Comparison of ENCODE assay signal across 8 cellular contexts in genomic region chr19:37551123-37551993, GRCh38. TPM values are rescaled to one million over a fixed set of nuclear protein-coding genes. Genes with fewer than 3 reads are reported as not detected.
A peak's percentile ranks its signal among the peaks of the same experiment; 100 is the strongest.
DNase-seq lines count a peak whose midpoint lies in the region; ATAC-seq, FAIRE-seq and TF ChIP-seq lines count a peak whose summit lies in the region.

No MANE protein-coding gene starts in this region.

- POLR2A ChIA-PET in HepG2 (lab: Yijun Ruan, JAX), result no interaction called here
- POLR2A ChIA-PET in Caco-2 (lab: Charles Lee), result no interaction called here

- no peak overlapping the region for H3K27ac ChIP-seq in liver (ENCODE audit: low read depth in 1 of 2, low read length in 2 of 2)
- H3K27ac ChIP-seq in HepG2 (ENCODE audit: extremely low read length, insufficient read depth, low read length), result no peak overlapping the region
- no peak overlapping the region for H3K27ac ChIP-seq in endodermal cell (ENCODE audit: low read depth, low read length)
- no peak overlapping the region for H3K27ac ChIP-seq in neuronal stem cell (replicated peaks; ENCODE audit: low read length)

- peak overlapping the region; percentile 70 for H3K18ac ChIP-seq in neuronal stem cell (ENCODE audit: low read length)

- no peak overlapping the region for H2AFZ ChIP-seq in HepG2 (ENCODE audit: low read length)
- H2AFZ ChIP-seq in neuronal stem cell (ENCODE audit: low read length), result no peak overlapping the region

- H2BK120ac ChIP-seq in neuronal stem cell (ENCODE audit: low read depth, low read length), result no peak overlapping the region

- no peaks in the 10 kb centered on the region for H4K20me1 ChIP-seq in HepG2 (ENCODE audit: insufficient read depth, low read length)

- TF ChIP-seq CTCF in liver (IDR thresholded peaks at IDR 0.05; ENCODE audit: low read depth, low read length, missing input control), result no peak
- TF ChIP-seq CTCF in HepG2 (CRISPR knock-in tag; IDR thresholded peaks at IDR 0.05), result no peak
- TF ChIP-seq CTCF in WI38 (IDR thresholded peaks at IDR 0.05; ENCODE audit: low read depth, low read length), result peak; percentile 37; the same call in 1 of the 2 replicates
- TF ChIP-seq CTCF in endodermal cell (conservative IDR thresholded peaks at IDR 0.05), result peak; percentile 53
- no peak for TF ChIP-seq CTCF in Caco-2 (IDR thresholded peaks at IDR 0.05; ENCODE audit: insufficient read depth in 1 of 2, low read depth in 1 of 2, low read length in 1 of 2, severe bottlenecking in 1 of 2, unreplicated experiment in 1 of 2)

- no peaks in the 10 kb centered on the region for H3K79me1 ChIP-seq in neuronal stem cell (ENCODE audit: low read depth, low read length)

- H3K27ac Mint-ChIP-seq in endodermal cell, result no peak overlapping the region
- no peak overlapping the region for H3K27ac Mint-ChIP-seq in Caco-2 (ENCODE audit: unreplicated experiment)

- H3K4me2 ChIP-seq in HepG2 (ENCODE audit: low read depth, low read length) (no peak overlapping the region), neuronal stem cell (ENCODE audit: insufficient read depth, low read length, poor library complexity, severe bottlenecking) (peak overlapping the region; percentile 23)

- DNase-seq in HepG2 (ENCODE audit: low spot score), result no peak
- peak; percentile 50 for DNase-seq in endodermal cell
- DNase-seq in neuronal stem cell (ENCODE audit: low spot score), result no peak
- no peak for DNase-seq in islet precursor cell
- DNase-seq in Caco-2, result no peak

- H3K27me3 ChIP-seq in liver (ENCODE audit: control insufficient read depth in 4 of 4, insufficient read depth in 4 of 4, low read length in 3 of 4), result no peaks in the 10 kb centered on the region
- no peaks in the 10 kb centered on the region for H3K27me3 ChIP-seq in HepG2 (ENCODE audit: control insufficient read depth in 1 of 2, insufficient read depth in 2 of 2, low read length in 2 of 2)
- H3K27me3 ChIP-seq in endodermal cell (ENCODE audit: control insufficient read depth, insufficient read depth, low read length, poor library complexity, severe bottlenecking), result no peaks in the 10 kb centered on the region
- no peaks in the 10 kb centered on the region for H3K27me3 ChIP-seq in neuronal stem cell (ENCODE audit: control insufficient read depth in 3 of 3, insufficient read depth in 3 of 3, low read depth in 1 of 3, low read length in 3 of 3)
- no peaks in the 10 kb centered on the region for H3K27me3 ChIP-seq in Caco-2 (replicated peaks; ENCODE audit: control insufficient read depth, insufficient read depth, low read length)

- peak overlapping the region; percentile 22 to 59 (median 57) for H3K4me3 ChIP-seq in liver (ENCODE audit: low read depth in 1 of 3, low read length in 3 of 3)
- no peak overlapping the region for H3K4me3 ChIP-seq in HepG2 (replicated peaks in 1 of 3; ENCODE audit: insufficient read depth in 1 of 3, low read depth in 2 of 3, low read length in 3 of 3)
- peak overlapping the region; percentile 76 for H3K4me3 ChIP-seq in WI38 (ENCODE audit: low read depth, low read length)
- peak overlapping the region; percentile 64 for H3K4me3 ChIP-seq in endodermal cell (ENCODE audit: low read length)
- peak overlapping the region; percentile 11 to 87 for H3K4me3 ChIP-seq in neuronal stem cell (ENCODE audit: low read length in 2 of 2)
- H3K4me3 ChIP-seq in Caco-2 (ENCODE audit: low read depth, low read length), result no peak overlapping the region

- H3K36me3 Mint-ChIP-seq in endodermal cell (ENCODE audit: low read depth) (peaks cover 34% of the 10 kb centered on the region), Caco-2 (ENCODE audit: insufficient read depth, unreplicated experiment) (peaks cover 4% of the 10 kb centered on the region)

- peak overlapping the region; percentile 36 for H2AK5ac ChIP-seq in neuronal stem cell (ENCODE audit: low read depth, low read length)

- H3K79me2 ChIP-seq in HepG2 (ENCODE audit: insufficient read depth, low read length), result no peaks in the 10 kb centered on the region

- H3K4ac ChIP-seq in neuronal stem cell (ENCODE audit: low read length), result peak overlapping the region; percentile 46

- H3K4me1 ChIP-seq in liver (ENCODE audit: control insufficient read depth in 4 of 4, insufficient read depth in 4 of 4, low read length in 3 of 4), result no peaks in the 10 kb centered on the region
- no peaks in the 10 kb centered on the region for H3K4me1 ChIP-seq in HepG2 (ENCODE audit: insufficient read depth, low read length)
- H3K4me1 ChIP-seq in endodermal cell (ENCODE audit: control insufficient read depth, insufficient read depth, low read length), result no peaks in the 10 kb centered on the region
- H3K4me1 ChIP-seq in neuronal stem cell (ENCODE audit: control insufficient read depth in 2 of 2, insufficient read depth in 1 of 2, low read depth in 1 of 2, low read length in 2 of 2), result no peaks in the 10 kb centered on the region
- no peaks in the 10 kb centered on the region for H3K4me1 ChIP-seq in Caco-2

- TF ChIP-seq RAD21 in liver (IDR thresholded peaks at IDR 0.05), result no peak
- TF ChIP-seq RAD21 in HepG2 (CRISPR knock-in tag; IDR thresholded peaks at IDR 0.05), result no peak

- no peaks in the 10 kb centered on the region for H3K36me3 ChIP-seq in liver (ENCODE audit: control insufficient read depth in 4 of 4, insufficient read depth in 3 of 4, low read depth in 1 of 4, low read length in 3 of 4)
- H3K36me3 ChIP-seq in HepG2 (replicated peaks in 1 of 2; ENCODE audit: control insufficient read depth in 1 of 2, insufficient read depth in 2 of 2, low read length in 2 of 2), result no peaks in the 10 kb centered on the region
- H3K36me3 ChIP-seq in endodermal cell (ENCODE audit: control insufficient read depth, insufficient read depth, low read length), result peaks cover 2% of the 10 kb centered on the region
- peaks cover 0 to 1% of the 10 kb centered on the region in 2 donors for H3K36me3 ChIP-seq in neuronal stem cell (replicated peaks in 1 of 2; ENCODE audit: control insufficient read depth in 2 of 2, insufficient read depth in 2 of 2, low read length in 2 of 2)
- H3K36me3 ChIP-seq in Caco-2 (ENCODE audit: control insufficient read depth, insufficient read depth, low read length), result no peaks in the 10 kb centered on the region

- no peak for TF ChIP-seq POLR2A in HepG2 (IDR thresholded peaks at IDR 0.05; ENCODE audit: insufficient read depth in 1 of 2, low read depth in 2 of 2, low read length in 2 of 2)

- peak overlapping the region; percentile 0 for H3K14ac ChIP-seq in neuronal stem cell (ENCODE audit: low read length)

- no peak overlapping the region for H2BK15ac ChIP-seq in neuronal stem cell (ENCODE audit: low read length)

- H3K4me1 Mint-ChIP-seq in endodermal cell (no peaks in the 10 kb centered on the region), Caco-2 (ENCODE audit: low read depth, unreplicated experiment) (no peaks in the 10 kb centered on the region)

- H3K9ac ChIP-seq in liver (ENCODE audit: low read depth in 1 of 2, low read length in 2 of 2) (no peak overlapping the region), HepG2 (ENCODE audit: insufficient read depth, low read depth, low read length) (no peak overlapping the region), endodermal cell (ENCODE audit: extremely low read depth, low read length, poor library complexity, severe bottlenecking) (no peak overlapping the region), neuronal stem cell (ENCODE audit: low read depth, low read length, poor library complexity) (peak overlapping the region; percentile 72)

- no peak overlapping the region for H4K91ac ChIP-seq in neuronal stem cell (ENCODE audit: low read depth, low read length, poor library complexity)

- no peak overlapping the region for H3K4me3 Mint-ChIP-seq in endodermal cell
- H3K4me3 Mint-ChIP-seq in Caco-2 (ENCODE audit: unreplicated experiment), result no peak overlapping the region

- CTCF ChIA-PET in HepG2 (lab: Yijun Ruan, JAX; ENCODE audit: low intra/inter-chr PET ratio, low total read pairs) (no interaction called here), Caco-2 (lab: Charles Lee) (no interaction called here)

- H4K8ac ChIP-seq in neuronal stem cell (ENCODE audit: low read depth, low read length), result no peak overlapping the region

- intact Hi-C loops in HepG2 (cut with micrococcal nuclease; ENCODE audit: unreplicated experiment), result no loop called here
- intact Hi-C loops in Caco-2 (cut with micrococcal nuclease; ENCODE audit: unreplicated experiment), result no loop called here

- FAIRE-seq in HepG2 (lab: Jason Lieb, UNC), result no peak

- no peak overlapping the region for H2BK12ac ChIP-seq in neuronal stem cell (ENCODE audit: low read length)

- H3K23ac ChIP-seq in neuronal stem cell (ENCODE audit: low read depth, low read length, poor library complexity), result peak overlapping the region; percentile 68

- TF ChIP-seq EP300 in HepG2 (IDR thresholded peaks at IDR 0.05; ENCODE audit: low read depth in 2 of 2, low read length in 2 of 2) (no peak), HepG2 (CRISPR knock-in tag; IDR thresholded peaks at IDR 0.05; ENCODE audit: borderline replicate concordance) (no peak)

- in situ Hi-C loops in HepG2 (cut with HindIII; ENCODE audit: extremely low pct_ligation_motif_present, low pct_unique_long_range_greater_than_20kb), result no loop called here

- ATAC-seq in HepG2 (no peak), GM19463 (IDR thresholded peaks at IDR 0.05; ENCODE audit: unreplicated experiment) (no peak)

- H3K9me3 Mint-ChIP-seq in endodermal cell, result peaks cover 89% of the 10 kb centered on the region
- peaks cover 55% of the 10 kb centered on the region for H3K9me3 Mint-ChIP-seq in Caco-2 (ENCODE audit: unreplicated experiment)

- peaks cover 42 to 85% (median 56%) of the 10 kb centered on the region in 4 donors for H3K9me3 ChIP-seq in liver (ENCODE audit: control insufficient read depth in 4 of 4, low read length in 3 of 4)
- peaks cover 90% of the 10 kb centered on the region for H3K9me3 ChIP-seq in HepG2 (ENCODE audit: low read length)
- peaks cover 93% of the 10 kb centered on the region for H3K9me3 ChIP-seq in endodermal cell (ENCODE audit: control insufficient read depth, low read length)
- H3K9me3 ChIP-seq in neuronal stem cell (replicated peaks in 1 of 2; ENCODE audit: control insufficient read depth in 2 of 2, insufficient read depth in 1 of 2, low read depth in 1 of 2, low read length in 2 of 2), result peaks cover 46 to 71% of the 10 kb centered on the region in 2 donors
- H3K9me3 ChIP-seq in Caco-2, result peaks cover 48% of the 10 kb centered on the region

- BruUV-seq in HepG2 (replicated peaks; lab: Mats Ljungman, UMichigan) (no TSS peak), Caco-2 (replicated peaks; lab: Mats Ljungman, UMichigan) (no TSS peak)

- WGBS in liver, result 9% methylated on average over 65 of the region's 65 CpGs
- 74% methylated on average over 31 of the region's 65 CpGs for WGBS in HepG2 (ENCODE audit: low lambda C conversion rate)
- 75 to 84% methylated on average over 45 to 65 of the region's 65 CpGs for WGBS in endodermal cell (ENCODE audit: insufficient coverage in 1 of 2, insufficient read length in 1 of 2), 2 experiments
- WGBS in neuronal stem cell (ENCODE audit: extremely low coverage in 2 of 2, insufficient read length in 2 of 2, insufficient replicate concordance in 1 of 2), 2 donors, result no CpG with 5 or more reads among the region's 65 CpGs

- H3K27me3 Mint-ChIP-seq in endodermal cell (ENCODE audit: insufficient read depth), result no peaks in the 10 kb centered on the region
- H3K27me3 Mint-ChIP-seq in Caco-2 (ENCODE audit: insufficient read depth, unreplicated experiment), result no peaks in the 10 kb centered on the region

- H2BK5ac ChIP-seq in neuronal stem cell (ENCODE audit: low read length), result no peak overlapping the region

RNA-seq across cellular contexts. Expression of gene ZNF571, which starts 43.2 kb away (rescaled TPM):
- total RNA-seq in liver, result 1 to 10 TPM; 1.6 to 1.8 TPM
- polyA plus RNA-seq in liver, result under 1 TPM; 0.63 to 0.85 TPM
- 1.9 and 4.0 TPM in 2 replicates for total RNA-seq in HepG2 (2016; rRNA removed; fragmentation: Illumina TruSeq; extraction: Trizol)
- 1.5 and 2.1 TPM in 2 replicates for total RNA-seq in HepG2 (2016; cell fraction: cytosol; rRNA removed; fragmentation: Illumina TruSeq; extraction: Trizol; ENCODE audit: low read depth)
- 2.9 and 3.0 TPM in 2 replicates for total RNA-seq in HepG2 (2016; cell fraction: insoluble cytoplasmic fraction; rRNA removed; fragmentation: Illumina TruSeq; extraction: Trizol)
- 1.7 and 2.0 TPM in 2 replicates for total RNA-seq in HepG2 (2016; cell fraction: membrane; rRNA removed; fragmentation: Illumina TruSeq; extraction: Trizol)
- total RNA-seq in HepG2 (2016; cell fraction: nucleus; rRNA removed; fragmentation: Illumina TruSeq; extraction: Trizol), result 2.9 and 3.0 TPM in 2 replicates
- 1.3 and 1.6 TPM in 2 replicates for polyA plus RNA-seq in HepG2 (2011; rRNA removed)
- 0.35 and 3.4 TPM in 2 replicates for polyA plus RNA-seq in HepG2 (2011; cell fraction: cytosol; rRNA removed)
- polyA plus RNA-seq in HepG2 (2011; cell fraction: nucleus; rRNA removed), result 1.6 and 2.5 TPM in 2 replicates
- polyA plus RNA-seq in HepG2 (2012), result 1.9 and 2.3 TPM in 2 replicates
- 0.14 and 0.16 TPM in 2 replicates for polyA plus RNA-seq in HepG2 (2016; cell fraction: cytosol; fragmentation: Illumina TruSeq; extraction: Trizol; ENCODE audit: low read depth)
- polyA plus RNA-seq in HepG2 (2016; cell fraction: insoluble cytoplasmic fraction; fragmentation: Illumina TruSeq; extraction: Trizol; ENCODE audit: low read depth), result 1.8 and 1.9 TPM in 2 replicates
- polyA plus RNA-seq in HepG2 (2016; cell fraction: membrane; fragmentation: Illumina TruSeq; extraction: Trizol; ENCODE audit: low read depth), result 0.49 and 0.65 TPM in 2 replicates
- polyA plus RNA-seq in HepG2 (2016; cell fraction: nucleus; fragmentation: Illumina TruSeq; extraction: Trizol; ENCODE audit: insufficient read depth, low read depth), result 3.9 and 5.1 TPM in 2 replicates
- polyA minus RNA-seq in HepG2 (2011; rRNA and poly(A)+ RNA removed; ENCODE audit: low replicate concordance), result 2.5 and 5.2 TPM in 2 replicates
- polyA minus RNA-seq in HepG2 (2011; cell fraction: cytosol; rRNA and poly(A)+ RNA removed), result 1.4 and 1.5 TPM in 2 replicates
- 4.2 and 8.8 TPM in 2 replicates for polyA minus RNA-seq in HepG2 (2011; cell fraction: nucleus; rRNA and poly(A)+ RNA removed)
- 1 to 10 TPM; 3.9 to 5.6 TPM for total RNA-seq in endodermal cell
- 5.3 TPM for polyA plus RNA-seq in endodermal cell (2013, experiment 1 of 2)
- 6.0 TPM for polyA plus RNA-seq in endodermal cell (2013, experiment 2 of 2)
- polyA plus RNA-seq in neuronal stem cell (2013, experiment 1 of 2), result 4.6 TPM
- polyA plus RNA-seq in neuronal stem cell (2013, experiment 2 of 2), result 4.1 TPM
- total RNA-seq in Caco-2 (2022), result 1.4 and 3.6 TPM in 2 replicates

RNA-seq across cellular contexts. Expression of gene ZNF540, which starts 43.3 kb away (rescaled TPM):
- total RNA-seq in liver (1 to 10 TPM in 1 of 2 donors, under 1 TPM in 1; 0.33 to 1.3 TPM), HepG2 (2016; rRNA removed; fragmentation: Illumina TruSeq; extraction: Trizol) (0.21 and 0.40 TPM in 2 replicates), endodermal cell (not detected), Caco-2 (2022) (0.36 TPM in 1 of 2 replicates, not detected in the other)
- polyA plus RNA-seq in liver (1 to 10 TPM in 1 of 2 donors, under 1 TPM in 1; 0.50 to 2.0 TPM), HepG2 (2011; rRNA removed) (0.21 and 0.47 TPM in 2 replicates)
- total RNA-seq in HepG2 (2016; cell fraction: cytosol; rRNA removed; fragmentation: Illumina TruSeq; extraction: Trizol; ENCODE audit: low read depth), result not detected in 2 replicates
- total RNA-seq in HepG2 (2016; cell fraction: insoluble cytoplasmic fraction; rRNA removed; fragmentation: Illumina TruSeq; extraction: Trizol), result 0.48 and 0.54 TPM in 2 replicates
- total RNA-seq in HepG2 (2016; cell fraction: membrane; rRNA removed; fragmentation: Illumina TruSeq; extraction: Trizol), result 0.14 and 0.37 TPM in 2 replicates
- total RNA-seq in HepG2 (2016; cell fraction: nucleus; rRNA removed; fragmentation: Illumina TruSeq; extraction: Trizol), result 0.43 and 0.75 TPM in 2 replicates
- polyA plus RNA-seq in HepG2 (2011; cell fraction: cytosol; rRNA removed), result 0.15 and 0.41 TPM in 2 replicates
- polyA plus RNA-seq in HepG2 (2011; cell fraction: nucleus; rRNA removed), result 0.37 and 1.1 TPM in 2 replicates
- polyA plus RNA-seq in HepG2 (2012), result 0.72 and 0.75 TPM in 2 replicates
- 0.06 TPM in 1 of 2 replicates, not detected in the other for polyA plus RNA-seq in HepG2 (2016; cell fraction: cytosol; fragmentation: Illumina TruSeq; extraction: Trizol; ENCODE audit: low read depth)
- 0.24 and 0.97 TPM in 2 replicates for polyA plus RNA-seq in HepG2 (2016; cell fraction: insoluble cytoplasmic fraction; fragmentation: Illumina TruSeq; extraction: Trizol; ENCODE audit: low read depth)
- polyA plus RNA-seq in HepG2 (2016; cell fraction: membrane; fragmentation: Illumina TruSeq; extraction: Trizol; ENCODE audit: low read depth), result 0.07 TPM in 1 of 2 replicates, not detected in the other
- 0.63 and 0.87 TPM in 2 replicates for polyA plus RNA-seq in HepG2 (2016; cell fraction: nucleus; fragmentation: Illumina TruSeq; extraction: Trizol; ENCODE audit: insufficient read depth, low read depth)
- 0.12 and 0.32 TPM in 2 replicates for polyA minus RNA-seq in HepG2 (2011; rRNA and poly(A)+ RNA removed; ENCODE audit: low replicate concordance)
- polyA minus RNA-seq in HepG2 (2011; cell fraction: cytosol; rRNA and poly(A)+ RNA removed), result not detected in 2 replicates
- polyA minus RNA-seq in HepG2 (2011; cell fraction: nucleus; rRNA and poly(A)+ RNA removed), result 0.52 and 0.87 TPM in 2 replicates
- polyA plus RNA-seq in endodermal cell (2013, experiment 1 of 2), result 1.4 TPM
- 0.50 TPM for polyA plus RNA-seq in endodermal cell (2013, experiment 2 of 2)
- 0.43 TPM for polyA plus RNA-seq in neuronal stem cell (2013, experiment 1 of 2)
- polyA plus RNA-seq in neuronal stem cell (2013, experiment 2 of 2), result 0.42 TPM

RNA-seq across cellular contexts. Expression of gene ZNF793, which starts 44.6 kb away (rescaled TPM):
- total RNA-seq in liver (under 1 TPM; 0.84 to 0.93 TPM), HepG2 (2016; rRNA removed; fragmentation: Illumina TruSeq; extraction: Trizol) (0.20 and 0.35 TPM in 2 replicates), endodermal cell (10 to 100 TPM; 18.4 to 18.6 TPM), Caco-2 (2022) (not detected in 2 replicates)
- polyA plus RNA-seq in liver (under 1 TPM; 0.15 to 0.18 TPM), HepG2 (2011; rRNA removed) (0.13 and 0.14 TPM in 2 replicates)
- not detected in 2 replicates for total RNA-seq in HepG2 (2016; cell fraction: cytosol; rRNA removed; fragmentation: Illumina TruSeq; extraction: Trizol; ENCODE audit: low read depth)
- total RNA-seq in HepG2 (2016; cell fraction: insoluble cytoplasmic fraction; rRNA removed; fragmentation: Illumina TruSeq; extraction: Trizol), result 0.19 and 0.24 TPM in 2 replicates
- 0.24 TPM in 1 of 2 replicates, not detected in the other for total RNA-seq in HepG2 (2016; cell fraction: membrane; rRNA removed; fragmentation: Illumina TruSeq; extraction: Trizol)
- total RNA-seq in HepG2 (2016; cell fraction: nucleus; rRNA removed; fragmentation: Illumina TruSeq; extraction: Trizol), result 0.34 and 0.38 TPM in 2 replicates
- 0.04 and 0.05 TPM in 2 replicates for polyA plus RNA-seq in HepG2 (2011; cell fraction: cytosol; rRNA removed)
- polyA plus RNA-seq in HepG2 (2011; cell fraction: nucleus; rRNA removed), result 0.18 and 0.35 TPM in 2 replicates
- polyA plus RNA-seq in HepG2 (2012), result 0.07 and 0.08 TPM in 2 replicates
- polyA plus RNA-seq in HepG2 (2016; cell fraction: cytosol; fragmentation: Illumina TruSeq; extraction: Trizol; ENCODE audit: low read depth), result not detected in 2 replicates
- 0.17 and 0.32 TPM in 2 replicates for polyA plus RNA-seq in HepG2 (2016; cell fraction: insoluble cytoplasmic fraction; fragmentation: Illumina TruSeq; extraction: Trizol; ENCODE audit: low read depth)
- 0.03 TPM in 1 of 2 replicates, not detected in the other for polyA plus RNA-seq in HepG2 (2016; cell fraction: membrane; fragmentation: Illumina TruSeq; extraction: Trizol; ENCODE audit: low read depth)
- 0.21 and 1.00 TPM in 2 replicates for polyA plus RNA-seq in HepG2 (2016; cell fraction: nucleus; fragmentation: Illumina TruSeq; extraction: Trizol; ENCODE audit: insufficient read depth, low read depth)
- polyA minus RNA-seq in HepG2 (2011; rRNA and poly(A)+ RNA removed; ENCODE audit: low replicate concordance), result 0.16 TPM in 1 of 2 replicates, not detected in the other
- polyA minus RNA-seq in HepG2 (2011; cell fraction: cytosol; rRNA and poly(A)+ RNA removed), result not detected in 2 replicates
- polyA minus RNA-seq in HepG2 (2011; cell fraction: nucleus; rRNA and poly(A)+ RNA removed), result 0.37 and 1.0 TPM in 2 replicates
- polyA plus RNA-seq in endodermal cell (2013, experiment 1 of 2), result 9.0 TPM
- 8.1 TPM for polyA plus RNA-seq in endodermal cell (2013, experiment 2 of 2)
- 8.9 TPM for polyA plus RNA-seq in neuronal stem cell (2013, experiment 1 of 2)
- polyA plus RNA-seq in neuronal stem cell (2013, experiment 2 of 2), result 9.4 TPM

Comparison
In these comparisons a context has a peak if more than half of its experiments do, and no peak if none do; other contexts are left out.
1. H3K4me3 ChIP-seq: peak in liver (3 of 3), WI38 (single experiment), endodermal cell (single experiment) and neuronal stem cell (2 of 2); none in HepG2 (0 of 3) and Caco-2 (single experiment).
2. CTCF ChIP-seq: peak in WI38 (single experiment) and endodermal cell (single experiment); none in liver (single experiment), HepG2 (single experiment) and Caco-2 (0 of 2).
3. RNA of gene ZNF793, which starts 44.6 kb away (total RNA-seq): 18.4 to 18.6 TPM in endodermal cell; 0.84 to 0.93 TPM in liver, 0.19 to 0.38 TPM in HepG2 and not detected in Caco-2; every median in the first group is over 10 times any median in the second.